ENCODE assay signal across 9 cellular contexts in the genomic region with DNA sequence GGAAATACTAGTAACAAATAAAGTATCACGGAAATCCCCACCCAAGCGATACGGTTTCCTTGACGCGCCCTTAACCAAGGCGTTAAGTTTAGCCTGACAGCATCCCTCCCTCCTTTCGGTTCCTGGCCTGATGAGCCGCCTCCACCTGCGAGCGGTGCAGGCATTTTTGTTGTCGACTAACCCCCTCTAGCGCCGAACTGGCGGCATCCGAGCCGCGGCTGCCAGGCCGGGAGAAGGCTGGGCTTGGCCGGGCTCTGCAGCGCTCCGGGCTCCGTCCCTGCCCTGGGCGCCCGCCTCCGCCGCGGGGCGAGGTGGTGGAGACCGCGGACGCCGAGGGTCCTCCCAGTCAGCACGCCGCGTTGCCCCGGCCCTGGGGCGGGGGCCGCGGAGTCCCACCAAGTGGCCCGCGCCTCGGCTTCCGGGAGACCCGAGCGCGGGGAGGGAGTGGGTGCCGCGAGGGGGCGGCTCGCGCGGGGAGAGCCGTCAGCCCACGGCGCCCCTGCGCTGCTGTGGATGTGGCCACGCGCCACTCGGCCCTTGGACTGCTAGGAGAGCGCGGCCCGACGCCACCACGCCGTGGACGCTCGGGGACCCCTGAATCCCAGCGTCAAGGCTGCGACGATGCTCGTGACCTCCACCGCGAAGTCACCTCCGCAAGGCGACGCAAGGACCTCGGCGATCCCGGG. TPM values are rescaled to one million over a fixed set of nuclear protein-coding genes. Genes with fewer than 3 reads are reported as not detected.
DNase-seq lines count a peak whose midpoint lies in the region; ATAC-seq, FAIRE-seq and TF ChIP-seq lines count a peak whose summit lies in the region.
"Had no signal": no experiment of that assay in that cellular context is flagged by ENCODE, and none has a peak within 500 bp of the region (broad histone marks: within the 10 kb centered on the region; RNA-seq: fewer than 3 reads in every experiment).

No MANE protein-coding gene starts in this region.

- H3K27ac ChIP-seq in iPS-20b (ENCODE audit: low read length) (no peak overlapping the region), skeletal muscle tissue (ENCODE audit: low read depth, low read length) (no peak overlapping the region), OCI-LY7 (ENCODE audit: low read depth, low read length, poor library complexity, severe bottlenecking) (no peak overlapping the region)

- intact Hi-C loops in OCI-LY7 (cut with micrococcal nuclease; ENCODE audit: unreplicated experiment), result no loop called here

- H3K4me2 ChIP-seq in OCI-LY7 (ENCODE audit: low read length), result no peak overlapping the region

- no peaks in the 10 kb centered on the region for H3K79me2 ChIP-seq in OCI-LY7 (ENCODE audit: insufficient read depth, low read depth, low read length)

- no peaks in the 10 kb centered on the region for H3K4me1 ChIP-seq in iPS-20b (ENCODE audit: insufficient read depth, low read length)
- peaks cover 11 to 14% (median 11%) of the 10 kb centered on the region in 3 donors for H3K4me1 ChIP-seq in skeletal muscle tissue (ENCODE audit: control insufficient read depth in 3 of 3, insufficient read depth in 3 of 3, low read length in 3 of 3)
- no peaks in the 10 kb centered on the region for H3K4me1 ChIP-seq in OCI-LY7 (ENCODE audit: insufficient read depth, low read length, poor library complexity, severe bottlenecking)

- no peak for TF ChIP-seq CTCF in OCI-LY7 (conservative IDR thresholded peaks at IDR 0.05; ENCODE audit: low read length)

- H4K20me1 ChIP-seq in OCI-LY7 (ENCODE audit: insufficient read depth, low read length), result no peaks in the 10 kb centered on the region

- DNase-seq in EL (peak; percentile 25), HTR-8/SVneo (ENCODE audit: insufficient read length, low spot score) (peak; percentile 67), RPMI8226 (peak; percentile 85), T47D (ENCODE audit: low read depth in 1 of 2, low spot score in 1 of 2) (peak; percentile 88 to 89), OCI-LY7 (ENCODE audit: low spot score) (no peak)
- DNase-seq: natural killer cell had no signal

- peak; percentile 97 for ATAC-seq in GM21447 (IDR thresholded peaks at IDR 0.05; ENCODE audit: unreplicated experiment)

- no TSS peak for BruUV-seq in OCI-LY7 (replicated peaks; lab: Mats Ljungman, UMichigan)

- no peaks in the 10 kb centered on the region for H3K9me2 ChIP-seq in OCI-LY7 (ENCODE audit: insufficient read depth, low read length)

- no peaks in the 10 kb centered on the region for H3K36me3 ChIP-seq in iPS-20b (ENCODE audit: insufficient read depth, low read depth, low read length)
- H3K36me3 ChIP-seq in skeletal muscle tissue (ENCODE audit: control insufficient read depth in 3 of 3, insufficient read depth in 3 of 3, low read length in 3 of 3), result no peaks in the 10 kb centered on the region
- no peaks in the 10 kb centered on the region for H3K36me3 ChIP-seq in OCI-LY7 (ENCODE audit: insufficient read depth, low read length)

- POLR2A ChIA-PET in OCI-LY7 (lab: Charles Lee), result no interaction called here

- CTCF ChIA-PET in OCI-LY7 (lab: Charles Lee; ENCODE audit: unreplicated experiment), result no interaction called here

- H3K4me3 ChIP-seq in iPS-20b (ENCODE audit: low read length) (peak overlapping the region; percentile 72), skeletal muscle tissue (ENCODE audit: low read length in 3 of 3) (peak overlapping the region; percentile 58 to 65 (median 60)), OCI-LY7 (ENCODE audit: low read depth, low read length, poor library complexity, severe bottlenecking) (no peak overlapping the region)

- no peak overlapping the region for H2AFZ ChIP-seq in OCI-LY7 (ENCODE audit: low read length)

- H3K9ac ChIP-seq in iPS-20b (ENCODE audit: low read depth, low read length) (no peak overlapping the region; the same call in 1 of the 2 replicates), skeletal muscle tissue (ENCODE audit: low read depth in 1 of 3, low read length in 3 of 3) (peak overlapping the region in 2 of 3 donors; percentile 3 to 5)

- in situ Hi-C loops in T47D (cut with HindIII; ENCODE audit: low pct_unique_long_range_greater_than_20kb, low sequenced_read_pairs), result no loop called here

- FAIRE-seq in HTR-8/SVneo (lab: Jason Lieb, UNC), result peak; percentile 89

- H3K27me3 ChIP-seq in iPS-20b (ENCODE audit: insufficient read depth, low read length) (peaks cover 50% of the 10 kb centered on the region), skeletal muscle tissue (ENCODE audit: control insufficient read depth in 3 of 3, insufficient read depth in 3 of 3, low read length in 3 of 3) (peaks cover 28 to 37% (median 34%) of the 10 kb centered on the region in 3 donors)

- H3K9me3 ChIP-seq in iPS-20b (ENCODE audit: insufficient read depth, low read depth, low read length) (no peaks in the 10 kb centered on the region), skeletal muscle tissue (ENCODE audit: control insufficient read depth in 3 of 3, low read length in 3 of 3) (no peaks in the 10 kb centered on the region), OCI-LY7 (ENCODE audit: low read length) (no peaks in the 10 kb centered on the region)

RNA-seq across cellular contexts. Expression of gene EPHA6, which starts 1.1 kb away (rescaled TPM):
- total RNA-seq in skeletal muscle tissue, result 0.52 TPM
- not detected in 2 replicates for total RNA-seq in OCI-LY7 (2014; rRNA removed; shearing (Covaris generic))
- total RNA-seq in OCI-LY7 (2022), result not detected in 2 replicates
- total RNA-seq: natural killer cell had no signal
